10 cellular contexts compared by ENCODE assay signal in the genomic region with DNA sequence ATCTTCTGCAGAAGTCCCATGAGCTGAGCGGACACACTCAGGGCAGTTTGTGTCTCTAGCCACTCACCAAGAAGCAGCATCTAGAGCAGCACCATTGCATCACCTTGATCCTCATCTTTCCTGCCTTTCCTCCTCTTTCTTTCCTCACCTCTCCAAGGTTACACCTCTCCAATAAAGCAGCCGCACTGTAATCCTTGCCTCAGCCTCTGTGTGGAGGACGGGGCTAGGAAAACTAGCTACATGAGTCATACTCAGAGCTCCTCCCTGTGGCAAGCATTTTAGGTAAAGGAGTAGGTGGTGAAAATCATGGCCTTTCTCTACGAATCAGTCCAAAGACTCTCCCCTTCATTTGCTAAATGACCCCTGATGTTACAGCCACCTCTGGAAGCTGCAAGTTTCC.
A peak's percentile ranks its signal among the peaks of the same experiment; 100 is the strongest.
DNase-seq lines count a peak whose midpoint lies in the region; ATAC-seq and TF ChIP-seq lines count a peak whose summit lies in the region.
"Had no signal": no experiment of that assay in that cellular context is flagged by ENCODE, and none has a peak within 500 bp of the region (broad histone marks: within the 10 kb centered on the region; RNA-seq: fewer than 3 reads in every experiment).

No MANE protein-coding gene starts in this region.

- H3K27ac ChIP-seq in caudate nucleus (ENCODE audit: low read depth, low read length), result peak overlapping the region; percentile 24
- H3K27ac ChIP-seq: KMS-11, upper lobe of left lung had no signal

- peak; percentile 37 for TF ChIP-seq CTCF in GM10248 (IDR thresholded peaks at IDR 0.05; ENCODE audit: control extremely low read depth, extremely low read depth, low read depth, missing control alignments)
- TF ChIP-seq CTCF in nephron (IDR thresholded peaks at IDR 0.05; ENCODE audit: unreplicated experiment in 3 of 3), result peak in 2 of 3 experiments; percentile 26 to 45

- POLR2A ChIA-PET in GM10248 (lab: Yijun Ruan, JAX), result no interaction called here

- H3K27ac Mint-ChIP-seq in nephron, result peak overlapping the region in 1 of 3 experiments; percentile 27

- DNase-seq in GM10248 (ENCODE audit: extremely low spot score) (peak; percentile 42), NCI-H1092 (lab: John Stamatoyannopoulos, UW) (peak; percentile 12), caudate nucleus (lab: John Stamatoyannopoulos, UW) (peak in 23 of 61 donors; percentile 7 to 79 (median 32)), NCI-H510A treated with DMSO at 0.1 percent for 48 hours (lab: John Stamatoyannopoulos, UW) (no peak), T1000 (lab: John Stamatoyannopoulos, UW) (no peak), SKM-1 (lab: John Stamatoyannopoulos, UW; ENCODE audit: unreplicated experiment) (no peak)
- DNase-seq: upper lobe of left lung had no signal

- H3K4me1 Mint-ChIP-seq in nephron, result peaks cover 48% of the 10 kb centered on the region

- H3K9me3 Mint-ChIP-seq in nephron, result no peaks in the 10 kb centered on the region

- no peak for ATAC-seq in HG03439 (IDR thresholded peaks at IDR 0.05; ENCODE audit: unreplicated experiment)

- H3K36me3 Mint-ChIP-seq in nephron (ENCODE audit: low read depth), result no peaks in the 10 kb centered on the region

- H3K4me3 Mint-ChIP-seq in nephron, result no peak overlapping the region

- CTCF ChIA-PET in GM10248 (lab: Yijun Ruan, JAX), result interaction anchor here (1.1 to 3.3 kb wide), 7 partner anchors 9 to 537 kb away, joined by 3 to 10 read pairs (median 7); no protein-coding TSS in a partner anchor

- H3K27me3 Mint-ChIP-seq in nephron (ENCODE audit: low read depth), result peaks cover 13% of the 10 kb centered on the region

Comparison
In these comparisons a context has a peak if more than half of its experiments do, and no peak if none do; other contexts are left out.
1. DNase-seq: peak in GM10248 (single experiment) and NCI-H1092 (single experiment); none in NCI-H510A treated with DMSO at 0.1 percent for 48 hours (single experiment), T1000 (single experiment) and SKM-1 (single experiment).